In the genomic region with DNA sequence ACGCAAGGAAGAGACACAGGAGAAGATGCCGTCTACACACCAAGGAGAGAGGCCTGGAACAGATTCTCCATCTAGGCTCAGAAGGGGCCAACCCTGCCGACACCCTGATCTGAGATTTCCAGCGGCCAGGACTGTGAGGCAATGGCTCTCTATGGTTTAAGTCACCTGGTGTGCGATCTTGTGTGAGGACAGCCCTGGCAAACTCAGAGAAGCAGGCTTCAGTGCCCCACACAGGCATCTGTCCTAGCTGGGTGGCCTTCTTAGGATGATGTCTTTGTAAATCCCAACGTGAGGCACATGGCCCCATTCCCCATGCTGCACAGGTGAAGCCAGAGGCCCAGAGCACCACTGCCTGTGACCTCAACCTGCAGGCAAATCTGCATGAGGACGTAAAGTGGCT, we compare ENCODE assay signal across 24 cellular contexts.
"Had no signal": no experiment of that assay in that cellular context is flagged by ENCODE, and none has a peak within 500 bp of the region (broad histone marks: within the 10 kb centered on the region; RNA-seq: fewer than 3 reads in every experiment).

No MANE protein-coding gene starts in this region.

- H3K4me2 ChIP-seq: smooth muscle cell had no signal

- H3K9ac ChIP-seq: parathyroid adenoma had no signal

- H3K27ac Mint-ChIP-seq: natural killer cell; progenitor cell of endocrine pancreas; stimulated activated effector memory CD8-positive, alpha-beta T cell treated with anti-CD3 and anti-CD28 coated beads, Interleukin-12 subunit alpha, Interleukin-12 subunit beta, amount 100 ng/mL, for 72 hours had no signal

- H3K4me3 Mint-ChIP-seq: natural killer cell; stimulated activated effector memory CD8-positive, alpha-beta T cell treated with anti-CD3 and anti-CD28 coated beads, Interleukin-12 subunit alpha, Interleukin-12 subunit beta, amount 100 ng/mL, for 72 hours had no signal

- H3K9me3 Mint-ChIP-seq: natural killer cell had no signal

- H2AFZ ChIP-seq: parathyroid adenoma had no signal

- H3K4me1 ChIP-seq: parathyroid adenoma had no signal

- H3K9me3 ChIP-seq: esophagus squamous epithelium, stomach, thyroid gland had no signal

- H3K27ac ChIP-seq: dorsolateral prefrontal cortex, esophagus squamous epithelium, parathyroid adenoma, stomach, thyroid gland had no signal

- DNase-seq: dorsolateral prefrontal cortex; effector CD4-positive, alpha-beta T cell; esophagus squamous epithelium; foreskin melanocyte; glutamatergic neuron; hypothalamus; immature natural killer cell; left ventricle myocardium superior; mesenchymal stem cell; midbrain; natural killer cell; occipital lobe; stimulated activated CD4-positive, alpha-beta T cell treated with anti-CD3 and anti-CD28 coated beads, Interleukin-12 subunit alpha, Interleukin-12 subunit beta, amount 100 ng/mL, for 4 hours; stimulated activated CD4-positive, alpha-beta T cell treated with anti-CD3 and anti-CD28 coated beads, Interleukin-2, amount 100 ng/mL, for 24 hours; stimulated activated CD4-positive, alpha-beta T cell treated with anti-CD3 and anti-CD28 coated beads, Interleukin-4, amount 100 ng/mL, for 24 hours; stimulated activated naive CD4-positive, alpha-beta T cell treated with Interleukin-2 at 50 U/mL for 16 hours; stomach; thyroid gland; trophoblast cell had no signal

- H3K36me3 Mint-ChIP-seq: immature natural killer cell; natural killer cell; stimulated activated effector memory CD8-positive, alpha-beta T cell treated with anti-CD3 and anti-CD28 coated beads, Interleukin-12 subunit alpha, Interleukin-12 subunit beta, amount 100 ng/mL, for 72 hours had no signal

- H3K79me2 ChIP-seq: parathyroid adenoma had no signal

- H3K27me3 ChIP-seq: esophagus squamous epithelium, stomach, thyroid gland had no signal

- H3K36me3 ChIP-seq: esophagus squamous epithelium, stomach, thyroid gland had no signal

- H3K4me3 ChIP-seq: dorsolateral prefrontal cortex, esophagus squamous epithelium, smooth muscle cell, stomach, thyroid gland had no signal

- ATAC-seq: left ventricle myocardium superior; natural killer cell; sciatic nerve; stimulated activated effector memory CD8-positive, alpha-beta T cell treated with anti-CD3 and anti-CD28 coated beads, Interleukin-12 subunit alpha, Interleukin-12 subunit beta, amount 100 ng/mL, for 72 hours had no signal
